ENCODE assay signal across 10 cellular contexts in genomic region chr2:151774506-151774905, GRCh38. TPM values are rescaled to one million over a fixed set of nuclear protein-coding genes. Genes with fewer than 3 reads are reported as not detected.
DNase-seq lines count a peak whose midpoint lies in the region; ATAC-seq and TF ChIP-seq lines count a peak whose summit lies in the region.
"Had no signal": no experiment of that assay in that cellular context is flagged by ENCODE, and none has a peak within 500 bp of the region (broad histone marks: within the 10 kb centered on the region; RNA-seq: fewer than 3 reads in every experiment).

No MANE protein-coding gene starts in this region.

- H3K27me3 ChIP-seq in BJ (ENCODE audit: control insufficient read depth, insufficient read depth, low read length) (no peaks in the 10 kb centered on the region), prostate gland (replicated peaks; ENCODE audit: insufficient read depth) (no peaks in the 10 kb centered on the region)

- H3K27ac ChIP-seq in OCI-LY7 (ENCODE audit: low read depth, low read length, poor library complexity, severe bottlenecking) (no peak overlapping the region), epithelial cell of prostate (no peak overlapping the region), prostate gland (peak overlapping the region; percentile 44 to 47)

- 12% methylated on average over 3 of the region's 3 CpGs for WGBS in prostate gland

- H2AFZ ChIP-seq in OCI-LY7 (ENCODE audit: low read length) = peak overlapping the region; percentile 21; the same call in 1 of the 2 replicates

- H3K9me2 ChIP-seq in OCI-LY7 (ENCODE audit: insufficient read depth, low read length) = no peaks in the 10 kb centered on the region

- H3K9me3 ChIP-seq in OCI-LY7 (ENCODE audit: low read length) = 0 out of 2 replicates have a peak, but pooled peaks cover 4% of the 10 kb centered on the region
- H3K9me3 ChIP-seq in prostate gland = no peaks in the 10 kb centered on the region

- DNase-seq in BJ (ENCODE audit: low read depth) (peak; percentile 75), OCI-LY7 (ENCODE audit: low spot score) (peak; percentile 18), epithelial cell of prostate (ENCODE audit: low read depth, low spot score) (peak; percentile 12), prostate gland (ENCODE audit: low spot score) (no peak), NCI-H1694 (lab: John Stamatoyannopoulos, UW) (no peak), NCI-H510A treated with DMSO at 0.1 percent for 48 hours (lab: John Stamatoyannopoulos, UW) (no peak), retina (no peak)
- DNase-seq: DMS79 treated with DMSO at 0.1 percent for 48 hours, KBM-7 had no signal

- POLR2A ChIA-PET in BJ (lab: Charles Lee) = no interaction called here
- POLR2A ChIA-PET in OCI-LY7 (lab: Charles Lee) = interaction anchor here (0.7 to 1.2 kb wide), 2 partner anchors 54 to 331 kb away, joined by 3 read pairs; partner anchors contain the start of gene ARL5A

- intact Hi-C loops in OCI-LY7 (cut with micrococcal nuclease; ENCODE audit: unreplicated experiment) = no loop called here
- intact Hi-C loops in prostate gland (cut with DNase I) = loop anchor here (10.0 kb wide), 1 partner anchor 50 kb away; the partner anchor contains the start of gene ARL5A

- ATAC-seq in HG02571 (IDR thresholded peaks at IDR 0.05; ENCODE audit: unreplicated experiment) = no peak

- no TSS peak for BruUV-seq in OCI-LY7 (replicated peaks; lab: Mats Ljungman, UMichigan)

- no peak for TF ChIP-seq CTCF in BJ (IDR thresholded peaks at IDR 0.05; ENCODE audit: insufficient read depth, low read depth, low read length)
- no peak for TF ChIP-seq CTCF in OCI-LY7 (conservative IDR thresholded peaks at IDR 0.05; ENCODE audit: low read length)
- no peak for TF ChIP-seq CTCF in prostate gland (IDR thresholded peaks at IDR 0.05)

- no peaks in the 10 kb centered on the region for H4K20me1 ChIP-seq in OCI-LY7 (ENCODE audit: insufficient read depth, low read length)

- TF ChIP-seq POLR2A in prostate gland (IDR thresholded peaks at IDR 0.05) = no peak

- H3K79me2 ChIP-seq in OCI-LY7 (ENCODE audit: insufficient read depth, low read depth, low read length) = no peaks in the 10 kb centered on the region

- CTCF ChIA-PET in BJ (lab: Yijun Ruan, JAX) (interaction anchor here (0.6 kb wide), 1 partner anchor 392 kb away, joined by 4 read pairs; no protein-coding TSS in a partner anchor), OCI-LY7 (lab: Charles Lee; ENCODE audit: unreplicated experiment) (no interaction called here)

- H3K4me3 ChIP-seq in BJ (ENCODE audit: low read depth, low read length) = no peak overlapping the region
- H3K4me3 ChIP-seq in OCI-LY7 (ENCODE audit: low read depth, low read length, poor library complexity, severe bottlenecking) = no peak overlapping the region
- H3K4me3 ChIP-seq in prostate gland = no peak overlapping the region

- H3K4me2 ChIP-seq in OCI-LY7 (ENCODE audit: low read length) = peak overlapping the region; percentile 36; the same call in 1 of the 2 replicates

- H3K36me3 ChIP-seq in BJ (ENCODE audit: control insufficient read depth, insufficient read depth, low read length) (0 out of 2 replicates have a peak, but pooled peaks cover 1% of the 10 kb centered on the region), OCI-LY7 (ENCODE audit: insufficient read depth, low read length) (peaks cover 21% of the 10 kb centered on the region), prostate gland (no peaks in the 10 kb centered on the region)

- H3K4me1 ChIP-seq in OCI-LY7 (ENCODE audit: insufficient read depth, low read length, poor library complexity, severe bottlenecking) = peaks cover 45% of the 10 kb centered on the region
- H3K4me1 ChIP-seq in prostate gland (replicated peaks) = peaks cover 7% of the 10 kb centered on the region

RNA-seq across cellular contexts. Expression of gene NEB, which starts 40.2 kb away (rescaled TPM):
- under 0.01 and 0.01 TPM in 2 replicates for polyA plus RNA-seq in BJ (2011; rRNA removed)
- 0.05 TPM in 2 replicates for polyA minus RNA-seq in BJ (2011; rRNA and poly(A)+ RNA removed)
- 0.33 and 0.38 TPM in 2 replicates for total RNA-seq in OCI-LY7 (2014; rRNA removed; shearing (Covaris generic))
- total RNA-seq in OCI-LY7 (2022) = 0.04 and 0.30 TPM in 2 replicates
- 10 to 100 TPM in 1 of 2 donors, 1 to 10 TPM in 1; 7.3 to 57.9 TPM for total RNA-seq in prostate gland

RNA-seq across cellular contexts. Expression of gene ARL5A, which starts 53.7 kb away (rescaled TPM):
- 9.3 and 17.4 TPM in 2 replicates for polyA plus RNA-seq in BJ (2011; rRNA removed)
- polyA minus RNA-seq in BJ (2011; rRNA and poly(A)+ RNA removed) = 12.7 and 14.4 TPM in 2 replicates
- total RNA-seq in OCI-LY7 (2014; rRNA removed; shearing (Covaris generic)) = 91.4 and 107 TPM in 2 replicates
- total RNA-seq in OCI-LY7 (2022) = 78.1 and 78.6 TPM in 2 replicates
- total RNA-seq in prostate gland = 10 to 100 TPM; 28.0 to 33.8 TPM

Comparison
In these comparisons a context has a peak if more than half of its experiments do, and no peak if none do; other contexts are left out.
1. DNase-seq: peak in BJ (single experiment), OCI-LY7 (single experiment) and epithelial cell of prostate (single experiment); none in prostate gland (single experiment), NCI-H1694 (single experiment), NCI-H510A treated with DMSO at 0.1 percent for 48 hours (single experiment) and retina (single experiment).
2. H3K27ac ChIP-seq: peak in prostate gland (2 of 2); none in OCI-LY7 (single experiment) and epithelial cell of prostate (single experiment).
3. RNA of gene NEB, which starts 40.2 kb away (total RNA-seq): 7.3 to 57.9 TPM in prostate gland; 0.04 to 0.38 TPM in OCI-LY7; every median in the first group is over 4 times any median in the second.